ENCODE assay signal across 28 cellular contexts in genomic region chr13:93778548-93778947, GRCh38.
"Had no signal": no experiment of that assay in that cellular context is flagged by ENCODE, and none has a peak within 500 bp of the region (broad histone marks: within the 10 kb centered on the region; RNA-seq: fewer than 3 reads in every experiment).

No MANE protein-coding gene starts in this region.

- H3K9me3 ChIP-seq: left ventricle myocardium inferior, mucosa of descending colon, pancreas, prostate gland, thyroid gland, upper lobe of right lung had no signal

- H3K27ac ChIP-seq: heart right ventricle, hepatocyte, left ventricle myocardium inferior, pancreas, prostate gland, spleen, thyroid gland, upper lobe of right lung had no signal

- H3K4me2 ChIP-seq: hepatocyte had no signal

- H3K4me3 Mint-ChIP-seq: naive thymus-derived CD4-positive, alpha-beta T cell; natural killer cell treated with Interleukin-12 subunit alpha and Interleukin-12 subunit beta and Interleukin-15 and Interleukin-18, amount 100 ng/mL, for 72 hours; stimulated activated memory B cell treated with anti-CD40 and anti-IgM and Interleukin-4, amounts not matched to agents 10 μg/mL and 1 μg/mL and 100 μg/mL, for 72 hours; stimulated activated naive CD8-positive, alpha-beta T cell treated with anti-CD3 and anti-CD28 coated beads, Interleukin-15, amount 100 ng/mL, for 72 hours had no signal

- H3K36me3 ChIP-seq: heart right ventricle, left ventricle myocardium inferior, pancreas, prostate gland, spleen, thyroid gland, upper lobe of right lung had no signal

- ATAC-seq: heart right ventricle; mucosa of descending colon; naive thymus-derived CD4-positive, alpha-beta T cell; natural killer cell treated with Interleukin-12 subunit alpha and Interleukin-12 subunit beta and Interleukin-15 and Interleukin-18, amount 100 ng/mL, for 72 hours; pancreas; sciatic nerve; stimulated activated memory B cell treated with anti-CD40 and anti-IgM and Interleukin-4, amounts not matched to agents 10 μg/mL and 1 μg/mL and 100 μg/mL, for 72 hours; stimulated activated naive CD8-positive, alpha-beta T cell treated with anti-CD3 and anti-CD28 coated beads, Interleukin-15, amount 100 ng/mL, for 72 hours; upper lobe of right lung had no signal

- H3K27ac Mint-ChIP-seq: naive thymus-derived CD4-positive, alpha-beta T cell; natural killer cell treated with Interleukin-12 subunit alpha and Interleukin-12 subunit beta and Interleukin-15 and Interleukin-18, amount 100 ng/mL, for 72 hours; stimulated activated memory B cell treated with anti-CD40 and anti-IgM and Interleukin-4, amounts not matched to agents 10 μg/mL and 1 μg/mL and 100 μg/mL, for 72 hours; stimulated activated naive CD8-positive, alpha-beta T cell treated with anti-CD3 and anti-CD28 coated beads, Interleukin-15, amount 100 ng/mL, for 72 hours had no signal

- H2AFZ ChIP-seq: hepatocyte had no signal

- H3K27me3 Mint-ChIP-seq: natural killer cell treated with Interleukin-12 subunit alpha and Interleukin-12 subunit beta and Interleukin-15 and Interleukin-18, amount 100 ng/mL, for 72 hours; stimulated activated memory B cell treated with anti-CD40 and anti-IgM and Interleukin-4, amounts not matched to agents 10 μg/mL and 1 μg/mL and 100 μg/mL, for 72 hours; stimulated activated naive CD8-positive, alpha-beta T cell treated with anti-CD3 and anti-CD28 coated beads, Interleukin-15, amount 100 ng/mL, for 72 hours had no signal

- H3K4me1 ChIP-seq: heart right ventricle, left ventricle myocardium inferior, pancreas, prostate gland, spleen, thyroid gland, upper lobe of right lung had no signal

- DNase-seq: heart right ventricle; islet precursor cell; left ventricle myocardium inferior; midbrain; mucosa of descending colon; naive thymus-derived CD4-positive, alpha-beta T cell; nucleus accumbens; pancreas; posterior cingulate gyrus; retina; right cardiac atrium; small intestine; spleen; stimulated activated CD4-positive, alpha-beta T cell treated with anti-CD3 and anti-CD28 coated beads, Interleukin-2, amount 100 ng/mL, for 48 hours; stimulated activated CD4-positive, alpha-beta T cell treated with anti-CD3 and anti-CD28 coated beads, Interleukin-4, amount 100 ng/mL, for 4 hours; stimulated activated CD8-positive, alpha-beta memory T cell treated with anti-CD3 and anti-CD28 coated beads, Interleukin-4, amount 100 ng/mL, for 48 hours; stimulated activated naive CD4-positive, alpha-beta T cell treated with Interleukin-2 at 50 U/mL for 16 hours; stimulated activated naive CD8-positive, alpha-beta T cell treated with anti-CD3 and anti-CD28 coated beads, Interleukin-15, amount 100 ng/mL, for 72 hours; substantia nigra; thyroid gland; trophoblast cell; upper lobe of right lung had no signal

- H3K4me1 Mint-ChIP-seq: stimulated activated memory B cell treated with anti-CD40 and anti-IgM and Interleukin-4, amounts not matched to agents 10 μg/mL and 1 μg/mL and 100 μg/mL, for 72 hours; stimulated activated naive CD8-positive, alpha-beta T cell treated with anti-CD3 and anti-CD28 coated beads, Interleukin-15, amount 100 ng/mL, for 72 hours had no signal

- H3K4me3 ChIP-seq: heart right ventricle, hepatocyte, left ventricle myocardium inferior, lung, mucosa of descending colon, pancreas, prostate gland, spleen, thyroid gland, upper lobe of right lung had no signal

- H3K79me2 ChIP-seq: hepatocyte had no signal

- H3K27me3 ChIP-seq: heart right ventricle, hepatocyte, pancreas, spleen, thyroid gland, upper lobe of right lung had no signal

- H3K36me3 Mint-ChIP-seq: naive thymus-derived CD4-positive, alpha-beta T cell; natural killer cell treated with Interleukin-12 subunit alpha and Interleukin-12 subunit beta and Interleukin-15 and Interleukin-18, amount 100 ng/mL, for 72 hours; stimulated activated memory B cell treated with anti-CD40 and anti-IgM and Interleukin-4, amounts not matched to agents 10 μg/mL and 1 μg/mL and 100 μg/mL, for 72 hours had no signal
